ENCODE assay signal across 1 cellular context in the genomic region with DNA sequence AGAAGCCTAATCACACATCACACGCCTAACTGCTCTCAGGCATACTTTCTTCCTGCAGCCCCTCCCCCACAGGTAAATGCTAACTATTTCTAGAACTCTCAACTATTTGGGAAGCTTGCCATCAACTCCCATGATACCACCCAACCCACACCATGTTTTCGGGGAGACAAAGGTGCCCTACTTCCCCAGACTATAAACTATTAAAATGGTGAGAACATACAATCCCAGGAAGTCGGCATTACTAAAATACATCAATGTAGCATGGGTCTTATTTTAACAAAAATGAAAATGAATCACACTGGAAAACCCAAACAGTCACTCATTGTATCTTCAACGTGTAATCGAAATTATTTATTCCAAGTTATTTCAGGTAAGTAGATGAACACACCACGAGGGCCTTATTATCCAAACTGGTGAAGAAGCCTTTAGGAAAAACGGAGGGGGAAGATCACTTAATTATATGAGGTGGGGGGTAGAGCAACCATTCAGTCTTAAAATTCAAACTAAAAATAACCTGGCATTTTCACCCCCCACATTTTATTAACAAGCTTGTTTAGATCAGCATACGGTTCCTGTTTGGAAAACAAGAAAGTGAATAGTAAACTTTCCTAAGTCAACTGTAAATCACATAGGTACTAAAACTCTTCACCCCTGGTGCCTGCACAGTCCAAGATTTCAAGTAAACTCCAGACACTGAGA.
TF ChIP-seq lines count a peak whose summit lies in the region.

No MANE protein-coding gene starts in this region.

TF ChIP-seq in H1, 55 proteins besides CTCF, POLR2A, EP300 and RAD21:
- TF ChIP-seq TEAD4 (IDR thresholded peaks at IDR 0.05; ENCODE audit: low read depth, low read length) (peak; percentile 52), SP1 (IDR thresholded peaks at IDR 0.05; ENCODE audit: low read depth, low read length) (0 out of 2 replicates have a peak, but pooled peaks have one; percentile 14), PHF8 (conservative IDR thresholded peaks at IDR 0.05; ENCODE audit: low read depth, low read length) (no peak), HDAC6 (IDR thresholded peaks at IDR 0.05; ENCODE audit: low read depth, low read length) (no peak), FOSL1 (IDR thresholded peaks at IDR 0.05; ENCODE audit: insufficient read depth, low read depth, low read length) (no peak), CHD1 (IDR thresholded peaks at IDR 0.05; ENCODE audit: low read depth, low read length) (peak; percentile 73; the same call in 1 of the 2 replicates)
TF ChIP-seq in H1: peak in this region for 3.
